In genomic region chr5:127029513-127030258, GRCh38 we compare ENCODE assay signal across 8 cellular contexts. TPM values are rescaled to one million over a fixed set of nuclear protein-coding genes. Genes with fewer than 3 reads are reported as not detected.
DNase-seq lines count a peak whose midpoint lies in the region; ATAC-seq and TF ChIP-seq lines count a peak whose summit lies in the region.

No MANE protein-coding gene starts in this region.

- H3K4me1 ChIP-seq in SJSA1 (replicated peaks) (peaks cover 19% of the 10 kb centered on the region), osteoblast (ENCODE audit: insufficient read depth, low read length) (peaks cover 25% of the 10 kb centered on the region)

- H3K27ac ChIP-seq in SJSA1 (no peak overlapping the region), osteoblast (ENCODE audit: low read depth, low read length) (peak overlapping the region; percentile 68)

- H2AFZ ChIP-seq in osteoblast (ENCODE audit: low read length), result peak overlapping the region; percentile 90

- no peaks in the 10 kb centered on the region for H4K20me1 ChIP-seq in osteoblast (ENCODE audit: insufficient read depth, low read length)

- peaks cover 22% of the 10 kb centered on the region for H3K79me2 ChIP-seq in osteoblast (ENCODE audit: insufficient read depth, low read length)

- no peaks in the 10 kb centered on the region for H3K36me3 ChIP-seq in SJSA1
- H3K36me3 ChIP-seq in osteoblast (ENCODE audit: insufficient read depth, low read length), result no peaks in the 10 kb centered on the region

- peaks cover 6% of the 10 kb centered on the region for H3K27me3 Mint-ChIP-seq in glutamatergic neuron (ENCODE audit: unreplicated experiment)

- H3K4me3 ChIP-seq in Jurkat, Clone E6-1 (ENCODE audit: low read length), result peak overlapping the region; percentile 62
- H3K4me3 ChIP-seq in SJSA1, result peak overlapping the region; percentile 54
- H3K4me3 ChIP-seq in osteoblast (ENCODE audit: insufficient read depth, low read length), result peak overlapping the region; percentile 89

- DNase-seq in COR-L47 (lab: John Stamatoyannopoulos, UW) (peak; percentile 63), SJSA1 (ENCODE audit: low read depth in 1 of 2, low spot score in 2 of 2) (peak; percentile 52 to 61), glutamatergic neuron (peak; percentile 66), osteoblast (ENCODE audit: insufficient read length, low spot score, missing footprints) (peak; percentile 84), KG1 (lab: John Stamatoyannopoulos, UW) (no peak)
- peak; percentile 32 for DNase-seq in Jurkat, Clone E6-1 (ENCODE audit: low read depth, low spot score)
- DNase-seq in activated naive CD4-positive, alpha-beta T cell treated with anti-CD3 and anti-CD28 coated beads, Interleukin-2, amount 50 U/mL, for 72 hours (ENCODE audit: low spot score in 2 of 2), result peak; percentile 54 to 67

- H3K4me3 Mint-ChIP-seq in glutamatergic neuron (ENCODE audit: unreplicated experiment), result peak overlapping the region; percentile 72

- H3K27me3 ChIP-seq in SJSA1 (replicated peaks), result peaks cover 13% of the 10 kb centered on the region; the same call in 1 of the 2 replicates
- no peaks in the 10 kb centered on the region for H3K27me3 ChIP-seq in osteoblast (ENCODE audit: insufficient read depth, low read length)

- H3K27ac Mint-ChIP-seq in activated naive CD4-positive, alpha-beta T cell treated with anti-CD3 and anti-CD28 coated beads, Interleukin-2, amount 50 U/mL, for 72 hours, result peak overlapping the region; percentile 84 to 86
- no peak overlapping the region for H3K27ac Mint-ChIP-seq in glutamatergic neuron (ENCODE audit: unreplicated experiment)

- ATAC-seq in GM21515 (IDR thresholded peaks at IDR 0.05; ENCODE audit: unreplicated experiment), result peak; percentile 3
- peak; percentile 7 to 23 for ATAC-seq in activated naive CD4-positive, alpha-beta T cell treated with anti-CD3 and anti-CD28 coated beads, Interleukin-2, amount 50 U/mL, for 72 hours

- 0 out of 2 replicates have a peak, but pooled peaks cover 3% of the 10 kb centered on the region for H3K9me3 ChIP-seq in SJSA1 (replicated peaks)
- no peaks in the 10 kb centered on the region for H3K9me3 ChIP-seq in osteoblast (ENCODE audit: low read depth, low read length)

- TF ChIP-seq CTCF in glutamatergic neuron (IDR thresholded peaks at IDR 0.05; ENCODE audit: partially characterized antibody, unreplicated experiment) (peak; percentile 62), osteoblast (IDR thresholded peaks at IDR 0.05; ENCODE audit: extremely low read depth, low read depth, low read length) (peak; percentile 48)

- H3K4me2 ChIP-seq in osteoblast (ENCODE audit: insufficient read depth, low read length), result peak overlapping the region; percentile 89

- peaks cover 17% of the 10 kb centered on the region for H3K4me1 Mint-ChIP-seq in glutamatergic neuron (ENCODE audit: low read depth, unreplicated experiment)

- H3K36me3 Mint-ChIP-seq in activated naive CD4-positive, alpha-beta T cell treated with anti-CD3 and anti-CD28 coated beads, Interleukin-2, amount 50 U/mL, for 72 hours, result peaks cover 5% of the 10 kb centered on the region in 2 donors
- no peaks in the 10 kb centered on the region for H3K36me3 Mint-ChIP-seq in glutamatergic neuron (ENCODE audit: unreplicated experiment)

- no peaks in the 10 kb centered on the region for H3K9me3 Mint-ChIP-seq in activated naive CD4-positive, alpha-beta T cell treated with anti-CD3 and anti-CD28 coated beads, Interleukin-2, amount 50 U/mL, for 72 hours
- H3K9me3 Mint-ChIP-seq in glutamatergic neuron (ENCODE audit: unreplicated experiment), result peaks cover 11% of the 10 kb centered on the region

RNA-seq across cellular contexts. Expression of gene MARCHF3, which starts 0.7 kb away (rescaled TPM):
- polyA plus RNA-seq in Jurkat, Clone E6-1 (2012; ENCODE audit: insufficient read depth, insufficient read length), result 2.9 TPM
- 2.3 and 3.4 TPM in 2 replicates for total RNA-seq in SJSA1 (2014; rRNA removed; shearing (Covaris generic))
- 10 to 100 TPM in 1 of 2 donors, 1 to 10 TPM in 1; 4.8 to 10.5 TPM for total RNA-seq in activated naive CD4-positive, alpha-beta T cell treated with anti-CD3 and anti-CD28 coated beads, Interleukin-2, amount 50 U/mL, for 72 hours
- 5.7 TPM for total RNA-seq in glutamatergic neuron (ENCODE audit: unreplicated experiment)
- total RNA-seq in osteoblast, result 2.2 and 3.5 TPM in 2 replicates

RNA-seq across cellular contexts. Expression of gene C5orf63, which starts 43.6 kb away (rescaled TPM):
- not detected for polyA plus RNA-seq in Jurkat, Clone E6-1 (2012; ENCODE audit: insufficient read depth, insufficient read length)
- total RNA-seq in SJSA1 (2014; rRNA removed; shearing (Covaris generic)), result 0.03 and 1.9 TPM in 2 replicates
- 10 to 100 TPM in 1 of 2 donors, 1 to 10 TPM in 1; 9.7 to 11.7 TPM for total RNA-seq in activated naive CD4-positive, alpha-beta T cell treated with anti-CD3 and anti-CD28 coated beads, Interleukin-2, amount 50 U/mL, for 72 hours
- total RNA-seq in glutamatergic neuron (ENCODE audit: unreplicated experiment) (11.8 TPM), osteoblast (2.2 and 3.5 TPM in 2 replicates)
